Comparison of ENCODE assay signal across 17 cellular contexts in the genomic region with DNA sequence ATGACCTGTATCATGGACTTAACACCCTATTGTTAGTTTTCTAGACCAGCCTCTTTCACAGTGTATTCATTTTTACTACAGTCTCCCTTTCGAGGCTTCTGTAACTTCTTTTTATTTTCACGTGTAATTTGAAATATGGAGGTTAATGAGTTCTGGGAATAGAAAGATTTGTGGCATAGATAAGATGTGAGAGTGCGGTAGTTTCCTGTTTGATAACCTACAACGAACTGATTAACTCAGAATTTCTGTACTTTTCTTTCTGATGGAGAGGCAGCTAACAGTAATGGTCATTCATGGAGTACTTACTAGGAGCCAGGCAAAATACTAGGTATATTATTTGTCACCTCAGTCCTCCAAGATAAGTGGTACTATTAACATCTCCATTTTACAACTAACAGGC.
"Had no signal": no experiment of that assay in that cellular context is flagged by ENCODE, and none has a peak within 500 bp of the region (broad histone marks: within the 10 kb centered on the region; RNA-seq: fewer than 3 reads in every experiment).

No MANE protein-coding gene starts in this region.

- ATAC-seq: activated naive CD4-positive, alpha-beta T cell treated with anti-CD3 and anti-CD28 coated beads, Interleukin-2, amount 50 U/mL, for 72 hours; foreskin keratinocyte; natural killer cell treated with Interleukin-12 subunit alpha and Interleukin-12 subunit beta and Interleukin-15 and Interleukin-18, amount 100 ng/mL, for 72 hours had no signal

- H3K27me3 Mint-ChIP-seq: natural killer cell treated with Interleukin-12 subunit alpha and Interleukin-12 subunit beta and Interleukin-15 and Interleukin-18, amount 100 ng/mL, for 72 hours had no signal

- H3K27ac Mint-ChIP-seq: activated naive CD4-positive, alpha-beta T cell treated with anti-CD3 and anti-CD28 coated beads, Interleukin-2, amount 50 U/mL, for 72 hours; natural killer cell treated with Interleukin-12 subunit alpha and Interleukin-12 subunit beta and Interleukin-15 and Interleukin-18, amount 100 ng/mL, for 72 hours had no signal

- H3K9me3 Mint-ChIP-seq: activated naive CD4-positive, alpha-beta T cell treated with anti-CD3 and anti-CD28 coated beads, Interleukin-2, amount 50 U/mL, for 72 hours; natural killer cell treated with Interleukin-12 subunit alpha and Interleukin-12 subunit beta and Interleukin-15 and Interleukin-18, amount 100 ng/mL, for 72 hours had no signal

- H3K27me3 ChIP-seq: brain microvascular endothelial cell, foreskin keratinocyte, tibial artery, vagina had no signal

- H3K9me3 ChIP-seq: vagina had no signal

- DNase-seq: activated CD4-positive, alpha-beta T cell treated with anti-CD3 and anti-CD28 coated beads for 1 hour; activated effector memory CD4-positive, alpha-beta T cell treated with Interleukin-2 at 50 U/mL for 16 hours; anterior cingulate cortex; brain microvascular endothelial cell; cortex of kidney; effector CD4-positive, alpha-beta T cell; foreskin keratinocyte; kidney glomerular epithelial cell; mesenchymal stem cell; stimulated activated naive CD4-positive, alpha-beta T cell; SW 1271; T-helper 9 cell; tibial artery had no signal

- H3K4me3 Mint-ChIP-seq: natural killer cell treated with Interleukin-12 subunit alpha and Interleukin-12 subunit beta and Interleukin-15 and Interleukin-18, amount 100 ng/mL, for 72 hours had no signal

- H3K4me3 ChIP-seq: tibial artery, vagina had no signal

- H3K27ac ChIP-seq: brain microvascular endothelial cell, foreskin keratinocyte, tibial artery, vagina, VCaP had no signal

- H3K4me1 ChIP-seq: foreskin keratinocyte, tibial artery, vagina had no signal
